8 cellular contexts compared by ENCODE assay signal in the genomic region with DNA sequence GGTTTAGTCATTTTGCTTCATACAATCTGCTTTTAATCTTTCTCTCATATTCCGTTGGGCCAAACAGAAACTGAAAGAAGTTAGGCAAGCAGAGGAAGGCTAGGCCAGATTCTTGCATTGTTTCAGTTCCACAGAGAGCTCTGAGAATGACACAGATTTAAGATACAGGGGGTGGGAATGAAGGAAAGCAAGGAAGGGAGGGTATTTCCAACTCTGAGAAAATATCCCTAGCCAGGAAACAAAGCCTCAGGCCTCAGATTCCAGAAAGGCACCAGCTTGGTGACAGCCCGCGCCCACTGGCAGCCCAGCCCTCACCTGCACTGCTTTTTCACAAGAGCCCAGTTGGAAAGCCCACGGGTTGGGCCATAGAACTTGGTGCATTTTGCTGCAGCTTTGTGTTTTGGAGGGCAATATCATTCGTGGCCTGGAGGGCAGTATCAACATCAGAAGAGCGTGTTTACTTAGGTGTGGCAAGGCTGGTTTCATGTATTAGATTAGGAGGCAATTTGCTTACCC.
DNase-seq lines count a peak whose midpoint lies in the region; ATAC-seq and TF ChIP-seq lines count a peak whose summit lies in the region.

No MANE protein-coding gene starts in this region.

- H3K9me3 ChIP-seq in MG63, result no peaks in the 10 kb centered on the region

- peaks cover 12% of the 10 kb centered on the region for H3K36me3 Mint-ChIP-seq in activated T-helper 17 cell treated with anti-CD3 and anti-CD28 coated beads, Interleukin-2, amount 50 U/mL, for 72 hours (ENCODE audit: low read depth)

- no peak overlapping the region for H3K4me3 ChIP-seq in MG63

- intact Hi-C loops in left colon (cut with DNase I, micrococcal nuclease), result no loop called here

- H3K4me1 Mint-ChIP-seq in activated T-helper 17 cell treated with anti-CD3 and anti-CD28 coated beads, Interleukin-2, amount 50 U/mL, for 72 hours, result peaks cover 28% of the 10 kb centered on the region

- H3K4me3 Mint-ChIP-seq in activated T-helper 17 cell treated with anti-CD3 and anti-CD28 coated beads, Interleukin-2, amount 50 U/mL, for 72 hours, result peak overlapping the region; percentile 68

- H3K9me3 Mint-ChIP-seq in activated T-helper 17 cell treated with anti-CD3 and anti-CD28 coated beads, Interleukin-2, amount 50 U/mL, for 72 hours, result no peaks in the 10 kb centered on the region

- peak; percentile 75 for ATAC-seq in GM18873 (IDR thresholded peaks at IDR 0.05; ENCODE audit: low FRiP score, unreplicated experiment)
- ATAC-seq in HG03108 (IDR thresholded peaks at IDR 0.05; ENCODE audit: unreplicated experiment), result peak; percentile 56
- ATAC-seq in activated T-helper 17 cell treated with anti-CD3 and anti-CD28 coated beads, Interleukin-2, amount 50 U/mL, for 72 hours (replicated peaks), result peak; percentile 20
- peak; percentile 44 for ATAC-seq in left colon

- TF ChIP-seq CTCF in AG09319 (IDR thresholded peaks at IDR 0.05; ENCODE audit: low read depth, low read length), result no peak

- no peaks in the 10 kb centered on the region for H3K27me3 ChIP-seq in MG63

- DNase-seq in AG09319 (ENCODE audit: extremely low read depth, low read depth) (peak; percentile 34), left colon (peak in 1 of 2 donors; percentile 40), NCI-H2081 (lab: John Stamatoyannopoulos, UW) (no peak), DMS114 treated with DMSO at 0.1 percent for 48 hours (lab: John Stamatoyannopoulos, UW; ENCODE audit: unreplicated experiment) (no peak), MG63 (no peak)

- H3K27me3 Mint-ChIP-seq in activated T-helper 17 cell treated with anti-CD3 and anti-CD28 coated beads, Interleukin-2, amount 50 U/mL, for 72 hours, result no peaks in the 10 kb centered on the region

- peak overlapping the region; percentile 97 for H3K27ac Mint-ChIP-seq in activated T-helper 17 cell treated with anti-CD3 and anti-CD28 coated beads, Interleukin-2, amount 50 U/mL, for 72 hours

- no peaks in the 10 kb centered on the region for H3K36me3 ChIP-seq in MG63

Comparison
In these comparisons a context has a peak if more than half of its experiments do, and no peak if none do; other contexts are left out.
1. ATAC-seq: peak in every context shown above with its lines; median percentile 75 in GM18873; 56 in HG03108; 44 in left colon; 20 in activated T-helper 17 cell treated with anti-CD3 and anti-CD28 coated beads, Interleukin-2, amount 50 U/mL, for 72 hours.